Comparison of ENCODE assay signal across 8 cellular contexts in the genomic region with DNA sequence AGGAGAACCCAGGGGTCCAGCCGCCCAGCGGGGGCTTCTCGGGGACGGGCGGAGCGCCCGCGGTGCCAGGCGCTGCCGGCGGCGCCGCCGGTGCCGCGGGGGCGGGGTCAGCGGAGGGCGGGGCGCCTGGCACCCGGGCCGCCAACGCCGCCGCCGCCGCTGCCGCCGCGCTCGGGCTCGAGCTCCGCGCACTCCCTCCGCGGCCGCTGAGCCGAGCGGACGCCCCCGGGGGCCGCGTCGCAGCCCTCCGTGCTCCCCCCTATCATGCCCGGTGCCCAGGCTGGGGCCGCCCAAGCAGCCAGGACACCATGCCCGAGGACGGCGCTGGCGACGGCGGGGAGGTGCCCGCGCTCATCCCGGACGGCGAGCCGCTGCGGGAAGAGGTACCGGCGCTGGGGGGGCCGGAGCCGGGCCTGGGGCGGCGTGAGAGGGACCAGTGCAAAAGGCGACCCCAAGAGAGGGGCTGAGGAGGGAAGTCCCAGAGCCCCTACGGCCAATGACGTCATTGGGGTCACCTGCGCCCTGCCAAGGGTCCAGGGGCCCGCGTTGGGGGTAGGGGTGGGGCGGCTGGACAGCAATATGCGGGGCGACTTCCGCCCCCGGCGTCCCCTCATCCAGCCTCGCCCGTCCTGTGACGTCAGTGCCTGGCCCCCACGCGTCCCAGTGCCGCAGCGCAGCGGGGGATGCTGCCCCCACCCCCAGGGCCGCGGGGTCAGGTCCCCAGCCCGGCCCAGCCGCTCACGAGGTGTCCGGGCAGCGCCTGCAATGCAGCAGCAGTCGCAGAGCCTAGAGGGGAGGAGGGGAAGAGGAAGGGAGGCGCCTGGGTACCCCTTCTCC.
DNase-seq lines count a peak whose midpoint lies in the region; ATAC-seq and TF ChIP-seq lines count a peak whose summit lies in the region.

TMEM151A (plus strand) TSS at position 189 of the 837 bp plus-strand sequence; CDS start at position 309, 120 bp downstream.

- H3K9me3 ChIP-seq in endocrine pancreas (ENCODE audit: control insufficient read depth, low read length) (no peaks in the 10 kb centered on the region), parathyroid adenoma (ENCODE audit: control insufficient read depth, low read length) (no peaks in the 10 kb centered on the region)

- no peak within 1 kb of the TSS for H3K27ac ChIP-seq in parathyroid adenoma

- H3K4me3 ChIP-seq in endocrine pancreas (ENCODE audit: control insufficient read depth, insufficient read depth, low read length): no peak within 1 kb of the TSS
- no peak within 1 kb of the TSS for H3K4me3 ChIP-seq in parathyroid adenoma (ENCODE audit: low read depth, low read length)

- H2AFZ ChIP-seq in parathyroid adenoma: peak within 1 kb of the TSS; percentile 73

- ATAC-seq in GM21737 (IDR thresholded peaks at IDR 0.05; ENCODE audit: unreplicated experiment) (no peak), GM21825 (IDR thresholded peaks at IDR 0.05; ENCODE audit: unreplicated experiment) (no peak), GM18498 (IDR thresholded peaks at IDR 0.05; ENCODE audit: unreplicated experiment) (no peak)

- no peak for TF ChIP-seq CTCF in parathyroid adenoma (IDR thresholded peaks at IDR 0.05)

- peak within 1 kb of the TSS; percentile 26 for H3K4me2 ChIP-seq in parathyroid adenoma (ENCODE audit: low read length)

- no peaks in the 10 kb centered on the region for H3K79me2 ChIP-seq in parathyroid adenoma

- H3K4me1 ChIP-seq in endocrine pancreas (ENCODE audit: control insufficient read depth, insufficient read depth, low read length) (no peaks in the 10 kb centered on the region), parathyroid adenoma (no peaks in the 10 kb centered on the region)

- H3K9ac ChIP-seq in endocrine pancreas (ENCODE audit: control insufficient read depth, insufficient read depth, low read length) (peak within 1 kb of the TSS; percentile 39), parathyroid adenoma (no peak within 1 kb of the TSS)

- no peaks in the 10 kb centered on the region for H3K36me3 ChIP-seq in endocrine pancreas (ENCODE audit: control insufficient read depth, insufficient read depth, low read length)
- H3K36me3 ChIP-seq in parathyroid adenoma (ENCODE audit: control insufficient read depth, insufficient read depth, low read length): no peaks in the 10 kb centered on the region

- H3K27me3 ChIP-seq in endocrine pancreas (ENCODE audit: control insufficient read depth, insufficient read depth, low read length) (no peaks in the 10 kb centered on the region), parathyroid adenoma (ENCODE audit: control insufficient read depth, insufficient read depth, low read length) (no peaks in the 10 kb centered on the region)

- DNase-seq in D341Med (ENCODE audit: low spot score): peak; percentile 88
- peak; percentile 22 for DNase-seq in NCI-H2227 treated with DMSO at 0.1 percent for 48 hours (lab: John Stamatoyannopoulos, UW)
- DNase-seq in NCI-H526 treated with DMSO at 0.1 percent for 48 hours (lab: John Stamatoyannopoulos, UW): no peak
